ENCODE assay signal across 17 cellular contexts in the genomic region with DNA sequence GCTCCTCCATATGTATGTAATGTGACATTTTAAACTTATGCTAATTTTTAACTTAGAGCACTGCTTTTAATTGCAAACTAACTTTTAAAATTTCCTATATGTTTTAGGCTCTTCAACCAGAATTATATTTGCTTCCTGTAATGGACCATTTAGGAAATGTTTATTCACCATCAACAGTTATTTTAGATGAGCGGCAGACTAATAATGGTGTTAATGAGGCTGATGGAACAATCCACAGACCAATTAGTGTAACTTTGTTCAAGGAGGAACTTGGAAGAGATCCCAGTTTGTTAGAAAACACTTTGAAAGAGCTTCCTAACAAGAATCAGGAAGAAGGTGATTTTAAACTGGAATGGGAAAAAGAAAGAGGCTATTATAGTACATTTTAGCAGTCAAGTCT. TPM values are rescaled to one million over a fixed set of nuclear protein-coding genes. Genes with fewer than 3 reads are reported as not detected.
"Had no signal": no experiment of that assay in that cellular context is flagged by ENCODE, and none has a peak within 500 bp of the region (broad histone marks: within the 10 kb centered on the region; RNA-seq: fewer than 3 reads in every experiment).

No MANE protein-coding gene starts in this region.

- H3K9ac ChIP-seq: parathyroid adenoma had no signal

- ATAC-seq: activated T-cell treated with anti-CD3 and anti-CD28 coated beads, Interleukin-2, amount 50 U/mL, for 72 hours; esophagus mucosa; gastrocnemius medialis; heart left ventricle; naive thymus-derived CD8-positive, alpha-beta T cell; stimulated activated naive B cell treated with anti-CD40 and anti-IgM and Interleukin-4, amounts not matched to agents 10 μg/mL and 1 μg/mL and 100 μg/mL, for 72 hours; upper lobe of right lung had no signal

- H3K27ac Mint-ChIP-seq: activated naive CD8-positive, alpha-beta T cell; activated T-cell treated with anti-CD3 and anti-CD28 coated beads, Interleukin-2, amount 50 U/mL, for 72 hours; naive thymus-derived CD8-positive, alpha-beta T cell; stimulated activated naive B cell treated with anti-CD40 and anti-IgM and Interleukin-4, amounts not matched to agents 10 μg/mL and 1 μg/mL and 100 μg/mL, for 72 hours had no signal

- H3K27ac ChIP-seq: gastrocnemius medialis, heart left ventricle, parathyroid adenoma, upper lobe of right lung, VCaP had no signal

- H3K4me3 Mint-ChIP-seq: activated naive CD8-positive, alpha-beta T cell; activated T-cell treated with anti-CD3 and anti-CD28 coated beads, Interleukin-2, amount 50 U/mL, for 72 hours; naive thymus-derived CD8-positive, alpha-beta T cell; stimulated activated naive B cell treated with anti-CD40 and anti-IgM and Interleukin-4, amounts not matched to agents 10 μg/mL and 1 μg/mL and 100 μg/mL, for 72 hours had no signal

- H3K79me2 ChIP-seq: parathyroid adenoma had no signal

- H3K36me3 ChIP-seq: gastrocnemius medialis, upper lobe of right lung had no signal

- H3K4me3 ChIP-seq: gastrocnemius medialis, heart left ventricle, upper lobe of right lung had no signal

- H3K4me1 Mint-ChIP-seq: stimulated activated naive B cell treated with anti-CD40 and anti-IgM and Interleukin-4, amounts not matched to agents 10 μg/mL and 1 μg/mL and 100 μg/mL, for 72 hours had no signal

- H3K9me3 ChIP-seq: gastrocnemius medialis, heart left ventricle, upper lobe of right lung had no signal

- H3K4me1 ChIP-seq: heart left ventricle, parathyroid adenoma, upper lobe of right lung had no signal

- H3K27me3 ChIP-seq: gastrocnemius medialis, heart left ventricle, upper lobe of right lung had no signal

- H2AFZ ChIP-seq: parathyroid adenoma had no signal

- H3K27me3 Mint-ChIP-seq: activated naive CD8-positive, alpha-beta T cell; naive thymus-derived CD8-positive, alpha-beta T cell; stimulated activated naive B cell treated with anti-CD40 and anti-IgM and Interleukin-4, amounts not matched to agents 10 μg/mL and 1 μg/mL and 100 μg/mL, for 72 hours had no signal

- DNase-seq: activated CD4-positive, alpha-beta T cell treated with anti-CD3 and anti-CD28 coated beads for 1 hour; activated CD8-positive, alpha-beta memory T cell treated with anti-CD3 and anti-CD28 coated beads for 24 hours; activated gamma-delta T cell; activated T-cell treated with anti-CD3 and anti-CD28 coated beads, Interleukin-2, amount 50 U/mL, for 72 hours; effector CD8-positive, alpha-beta T cell; gastrocnemius medialis; heart left ventricle; kidney glomerular epithelial cell; mesenchymal stem cell; naive thymus-derived CD8-positive, alpha-beta T cell; stimulated activated naive B cell treated with anti-CD40 and anti-IgM and Interleukin-4, amounts not matched to agents 10 μg/mL and 1 μg/mL and 100 μg/mL, for 72 hours; T-helper 2 cell; upper lobe of right lung had no signal

RNA-seq across cellular contexts. Expression of a gene that starts 19.6 kb away (rescaled TPM):
- polyA plus RNA-seq: naive thymus-derived CD8-positive, alpha-beta T cell had no signal
